ENCODE assay signal across 16 cellular contexts in genomic region chr7:218316-218715, GRCh38. TPM values are rescaled to one million over a fixed set of nuclear protein-coding genes. Genes with fewer than 3 reads are reported as not detected.
DNase-seq lines count a peak whose midpoint lies in the region; ATAC-seq and TF ChIP-seq lines count a peak whose summit lies in the region.
"Had no signal": no experiment of that assay in that cellular context is flagged by ENCODE, and none has a peak within 500 bp of the region (broad histone marks: within the 10 kb centered on the region; RNA-seq: fewer than 3 reads in every experiment).

No MANE protein-coding gene starts in this region.

- POLR2A ChIA-PET in T-cell (lab: Charles Lee), result no interaction called here

- H3K27ac ChIP-seq in endodermal cell (ENCODE audit: low read depth, low read length) (peak overlapping the region; percentile 44), neuronal stem cell (replicated peaks; ENCODE audit: low read length) (no peak overlapping the region), transverse colon (no peak overlapping the region)
- H3K27ac ChIP-seq: BLaER1 treated with 17β-estradiol and CSF1 and Interleukin-3, amounts not matched to agents 10 nM and 100 nM; GM23248 had no signal

- no peak for TF ChIP-seq EP300 in transverse colon (IDR thresholded peaks at IDR 0.05; ENCODE audit: low read depth)

- TF ChIP-seq POLR2A in transverse colon (IDR thresholded peaks at IDR 0.05), result no peak
- no peak for TF ChIP-seq POLR2A in erythroblast (IDR thresholded peaks at IDR 0.05; ENCODE audit: low read length)

- H3K27me3 ChIP-seq in NT2/D1 (ENCODE audit: insufficient read depth, insufficient read length), result no peaks in the 10 kb centered on the region
- no peaks in the 10 kb centered on the region for H3K27me3 ChIP-seq in endodermal cell (ENCODE audit: control insufficient read depth, insufficient read depth, low read length, poor library complexity, severe bottlenecking)
- H3K27me3 ChIP-seq in neuronal stem cell (ENCODE audit: control insufficient read depth in 3 of 3, insufficient read depth in 3 of 3, low read depth in 1 of 3, low read length in 3 of 3), result no peaks in the 10 kb centered on the region
- no peaks in the 10 kb centered on the region for H3K27me3 ChIP-seq in transverse colon

- ATAC-seq in left lobe of liver (peak; percentile 67), T-cell (replicated peaks in 1 of 4) (no peak)
- ATAC-seq: CD8-positive, alpha-beta T cell had no signal

- in situ Hi-C loops in transverse colon (cut with MboI; ENCODE audit: low pct_ligation_motif_present in 1 of 4, low pct_unique_long_range_greater_than_20kb in 1 of 4, low sequenced_read_pairs in 3 of 4), result no loop called here

- H2BK15ac ChIP-seq in neuronal stem cell (ENCODE audit: low read length), result no peak overlapping the region

- CTCF ChIA-PET in T-cell (lab: Charles Lee), result no interaction called here

- peak overlapping the region; percentile 22 for H2BK12ac ChIP-seq in neuronal stem cell (ENCODE audit: low read length)

- peak overlapping the region; percentile 43 for H3K23ac ChIP-seq in neuronal stem cell (ENCODE audit: low read depth, low read length, poor library complexity)

- H3K18ac ChIP-seq in neuronal stem cell (ENCODE audit: low read length), result peak overlapping the region; percentile 76

- no peak overlapping the region for H2BK120ac ChIP-seq in neuronal stem cell (ENCODE audit: low read depth, low read length)

- H3K9me3 ChIP-seq in NT2/D1 (ENCODE audit: insufficient read depth, low read length), result peaks cover 5% of the 10 kb centered on the region; the same call in 1 of the 2 replicates
- no peaks in the 10 kb centered on the region for H3K9me3 ChIP-seq in endodermal cell (ENCODE audit: control insufficient read depth, low read length)
- peaks cover 4 to 8% of the 10 kb centered on the region in 2 donors for H3K9me3 ChIP-seq in neuronal stem cell (replicated peaks in 1 of 2; ENCODE audit: control insufficient read depth in 2 of 2, insufficient read depth in 1 of 2, low read depth in 1 of 2, low read length in 2 of 2)
- H3K9me3 ChIP-seq in transverse colon, result no peaks in the 10 kb centered on the region
- H3K9me3 ChIP-seq: HAP-1 had no signal

- H3K36me3 Mint-ChIP-seq in endodermal cell (ENCODE audit: low read depth) (peaks cover 9% of the 10 kb centered on the region), T-cell (no peaks in the 10 kb centered on the region)
- H3K36me3 Mint-ChIP-seq: CD8-positive, alpha-beta T cell had no signal

- H3K4me3 Mint-ChIP-seq in endodermal cell (no peak overlapping the region), T-cell (no peak overlapping the region)
- H3K4me3 Mint-ChIP-seq: B cell; CD8-positive, alpha-beta T cell had no signal

- no peak overlapping the region for H3K4me2 ChIP-seq in neuronal stem cell (ENCODE audit: insufficient read depth, low read length, poor library complexity, severe bottlenecking)

- peaks cover 18% of the 10 kb centered on the region for H3K4me1 ChIP-seq in NT2/D1 (ENCODE audit: insufficient read depth, insufficient read length)
- no peaks in the 10 kb centered on the region for H3K4me1 ChIP-seq in endodermal cell (ENCODE audit: control insufficient read depth, insufficient read depth, low read length)
- peaks cover 7 to 11% of the 10 kb centered on the region in 2 donors for H3K4me1 ChIP-seq in neuronal stem cell (ENCODE audit: control insufficient read depth in 2 of 2, insufficient read depth in 1 of 2, low read depth in 1 of 2, low read length in 2 of 2)
- H3K4me1 ChIP-seq in transverse colon, result peaks cover 0 to 34% (median 10%) of the 10 kb centered on the region in 4 donors
- H3K4me1 ChIP-seq: HAP-1 had no signal

- peak overlapping the region; percentile 32 for H3K9ac ChIP-seq in NT2/D1 (ENCODE audit: insufficient read length, low read depth)
- no peak overlapping the region for H3K9ac ChIP-seq in endodermal cell (ENCODE audit: extremely low read depth, low read length, poor library complexity, severe bottlenecking)
- peak overlapping the region; percentile 21 for H3K9ac ChIP-seq in neuronal stem cell (ENCODE audit: low read depth, low read length, poor library complexity)
- H3K9ac ChIP-seq: BLaER1 treated with 17β-estradiol and CSF1 and Interleukin-3, amounts not matched to agents 10 nM and 100 nM; GM23248 had no signal

- TF ChIP-seq CTCF in endodermal cell (conservative IDR thresholded peaks at IDR 0.05) (no peak), transverse colon (IDR thresholded peaks at IDR 0.05) (no peak)

- H3K9me3 Mint-ChIP-seq in endodermal cell, result no peaks in the 10 kb centered on the region
- no peaks in the 10 kb centered on the region for H3K9me3 Mint-ChIP-seq in T-cell
- H3K9me3 Mint-ChIP-seq: CD8-positive, alpha-beta T cell had no signal

- H4K8ac ChIP-seq in neuronal stem cell (ENCODE audit: low read depth, low read length), result no peak overlapping the region

- no peak overlapping the region for H2AK5ac ChIP-seq in neuronal stem cell (ENCODE audit: low read depth, low read length)

- no peak overlapping the region for H3K4ac ChIP-seq in neuronal stem cell (ENCODE audit: low read length)

- DNase-seq in NT2/D1 (ENCODE audit: low read depth, low spot score), result no peak
- no peak for DNase-seq in endodermal cell
- DNase-seq in left lobe of liver (ENCODE audit: low spot score), result peak; percentile 85
- no peak for DNase-seq in neuronal stem cell (ENCODE audit: low spot score)
- no peak for DNase-seq in transverse colon
- no peak for DNase-seq in erythroblast (lab: John Stamatoyannopoulos, UW)
- DNase-seq in T-cell, result no peak
- no peak for DNase-seq in T-helper 1 cell
- DNase-seq: Calu3; CD8-positive, alpha-beta T cell; DMS79 treated with DMSO at 0.1 percent for 48 hours; GF-D8; GM23248 had no signal

- H3K14ac ChIP-seq in neuronal stem cell (ENCODE audit: low read length), result peak overlapping the region; percentile 71

- 94 to 95% methylated on average over 19 to 24 of the region's 24 CpGs for WGBS in endodermal cell (ENCODE audit: insufficient coverage in 1 of 2, insufficient read length in 1 of 2), 2 experiments
- WGBS in neuronal stem cell (ENCODE audit: extremely low coverage in 2 of 2, insufficient read length in 2 of 2, insufficient replicate concordance in 1 of 2), 2 donors, result no CpG with 5 or more reads among the region's 24 CpGs
- 89% methylated on average over 24 of the region's 24 CpGs; no CpG with 5 or more reads in 1 of the 2 donors for WGBS in transverse colon (ENCODE audit: low coverage in 1 of 2), 2 donors

- H3K79me1 ChIP-seq in neuronal stem cell (ENCODE audit: low read depth, low read length), result peaks cover 3% of the 10 kb centered on the region

- H3K4me3 ChIP-seq in NT2/D1 (ENCODE audit: insufficient read length, low read depth), result no peak overlapping the region
- no peak overlapping the region for H3K4me3 ChIP-seq in endodermal cell (ENCODE audit: low read length)
- no peak overlapping the region for H3K4me3 ChIP-seq in neuronal stem cell (ENCODE audit: low read length in 2 of 2)
- H3K4me3 ChIP-seq in transverse colon, result no peak overlapping the region
- H3K4me3 ChIP-seq: BLaER1 treated with 17β-estradiol and CSF1 and Interleukin-3, amounts not matched to agents 10 nM and 100 nM; GM23248; HAP-1 had no signal

- H3K36me3 ChIP-seq in NT2/D1 (ENCODE audit: insufficient read depth, insufficient read length, low read length) (peaks cover 19% of the 10 kb centered on the region), endodermal cell (ENCODE audit: control insufficient read depth, insufficient read depth, low read length) (no peaks in the 10 kb centered on the region), neuronal stem cell (replicated peaks in 1 of 2; ENCODE audit: control insufficient read depth in 2 of 2, insufficient read depth in 2 of 2, low read length in 2 of 2) (peaks cover 0 to 3% of the 10 kb centered on the region in 2 donors), transverse colon (no peaks in the 10 kb centered on the region)
- H3K36me3 ChIP-seq: HAP-1 had no signal

- H3K27ac Mint-ChIP-seq in endodermal cell, result no peak overlapping the region
- no peak overlapping the region for H3K27ac Mint-ChIP-seq in T-cell
- H3K27ac Mint-ChIP-seq: B cell; CD8-positive, alpha-beta T cell had no signal

- peaks cover 4% of the 10 kb centered on the region for H3K4me1 Mint-ChIP-seq in endodermal cell
- no peaks in the 10 kb centered on the region for H3K4me1 Mint-ChIP-seq in T-cell
- H3K4me1 Mint-ChIP-seq: B cell had no signal

- no peaks in the 10 kb centered on the region for H3K27me3 Mint-ChIP-seq in endodermal cell (ENCODE audit: insufficient read depth)
- H3K27me3 Mint-ChIP-seq in T-cell, result peaks cover 0 to 6% of the 10 kb centered on the region in 2 donors

- H4K91ac ChIP-seq in neuronal stem cell (ENCODE audit: low read depth, low read length, poor library complexity), result no peak overlapping the region

- intact Hi-C loops in transverse colon (cut with DNase I; ENCODE audit: low total_unique reads), result no loop called here

- no peak overlapping the region for H2BK5ac ChIP-seq in neuronal stem cell (ENCODE audit: low read length)

- H2AFZ ChIP-seq in neuronal stem cell (ENCODE audit: low read length), result no peak overlapping the region
- H2AFZ ChIP-seq: GM23248 had no signal

RNA-seq across cellular contexts. Expression of gene FAM20C, which starts 25.9 kb away (rescaled TPM):
- total RNA-seq in endodermal cell, result 10 to 100 TPM; 33.5 to 53.5 TPM
- polyA plus RNA-seq in endodermal cell (2013, experiment 1 of 2), result 19.9 TPM
- polyA plus RNA-seq in endodermal cell (2013, experiment 2 of 2), result 18.4 TPM
- total RNA-seq in left lobe of liver, result 72.2 TPM
- 7.3 TPM for polyA plus RNA-seq in neuronal stem cell (2013, experiment 1 of 2)
- 7.3 TPM for polyA plus RNA-seq in neuronal stem cell (2013, experiment 2 of 2)
- total RNA-seq in transverse colon, result 10 to 100 TPM; 10.5 to 62.3 (median 23.5) TPM
- total RNA-seq in T-cell, result 1 to 10 TPM in 3 of 5 donors, under 1 TPM in 2; 0.18 to 2.0 (median 1.2) TPM
